18 cellular contexts compared by ENCODE assay signal in the genomic region with DNA sequence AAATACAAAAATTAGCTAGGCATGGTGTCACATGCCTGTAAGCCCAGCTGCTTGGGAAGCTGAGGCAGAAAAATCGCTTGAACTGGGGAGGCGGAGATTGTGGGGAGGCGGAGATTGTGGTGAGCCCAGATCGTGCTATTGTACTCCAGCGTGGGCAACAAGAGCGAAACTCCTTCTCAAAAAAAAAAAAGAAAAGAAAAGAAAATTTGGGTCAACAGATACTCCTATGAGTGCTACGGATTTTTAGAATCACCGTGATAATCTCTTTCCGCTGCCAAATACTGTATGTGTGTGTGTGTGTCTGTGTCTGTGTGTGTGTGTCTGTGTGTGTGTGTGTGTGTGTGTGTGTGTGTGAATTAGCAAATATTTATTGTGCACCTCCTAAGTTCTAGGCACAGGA.
DNase-seq lines count a peak whose midpoint lies in the region; ATAC-seq and TF ChIP-seq lines count a peak whose summit lies in the region.
"Had no signal": no experiment of that assay in that cellular context is flagged by ENCODE, and none has a peak within 500 bp of the region (broad histone marks: within the 10 kb centered on the region; RNA-seq: fewer than 3 reads in every experiment).

No MANE protein-coding gene starts in this region.

- POLR2A ChIA-PET in activated CD4-positive, alpha-beta memory T cell treated with anti-CD3 and anti-CD28 coated beads for 36 hours (lab: Charles Lee) = interaction anchor here (0.8 to 1.3 kb wide), 2 partner anchors 38 to 64 kb away, joined by 3 to 4 read pairs; a partner anchor contains a TSS
- POLR2A ChIA-PET in HEK293T (lab: Yijun Ruan, JAX) = no interaction called here

- intact Hi-C loops in activated CD4-positive, alpha-beta memory T cell treated with anti-CD3 and anti-CD28 coated beads for 36 hours (cut with micrococcal nuclease) = loop anchor here (10.0 kb wide), 1 partner anchor 54 kb away; no protein-coding TSS in a partner anchor

- no peaks in the 10 kb centered on the region for H3K36me3 Mint-ChIP-seq in activated CD4-positive, alpha-beta memory T cell treated with anti-CD3 and anti-CD28 coated beads for 36 hours
- no peaks in the 10 kb centered on the region for H3K36me3 Mint-ChIP-seq in activated naive CD8-positive, alpha-beta T cell treated with anti-CD3 and anti-CD28 coated beads, Interleukin-2, amount 50 U/mL, for 24 hours (ENCODE audit: low read depth)
- no peaks in the 10 kb centered on the region for H3K36me3 Mint-ChIP-seq in mesothelial cell of epicardium

- no peak for TF ChIP-seq CTCF in mesothelial cell of epicardium (IDR thresholded peaks at IDR 0.05; ENCODE audit: unreplicated experiment)

- H3K27ac Mint-ChIP-seq in activated CD4-positive, alpha-beta memory T cell treated with anti-CD3 and anti-CD28 coated beads for 36 hours = peak overlapping the region; percentile 65
- H3K27ac Mint-ChIP-seq in activated naive CD8-positive, alpha-beta T cell treated with anti-CD3 and anti-CD28 coated beads, Interleukin-2, amount 50 U/mL, for 24 hours = peak overlapping the region; percentile 60
- no peak overlapping the region for H3K27ac Mint-ChIP-seq in mesothelial cell of epicardium
- H3K27ac Mint-ChIP-seq: dendritic cell treated with granulocyte-macrophage colony-stimulating factor and Interleukin-4, amounts not matched to agents 40 ng/mL and 50 ng/mL, for 4 days had no signal

- H3K9me3 Mint-ChIP-seq in activated CD4-positive, alpha-beta memory T cell treated with anti-CD3 and anti-CD28 coated beads for 36 hours = no peaks in the 10 kb centered on the region
- H3K9me3 Mint-ChIP-seq in activated naive CD8-positive, alpha-beta T cell treated with anti-CD3 and anti-CD28 coated beads, Interleukin-2, amount 50 U/mL, for 24 hours = no peaks in the 10 kb centered on the region
- H3K9me3 Mint-ChIP-seq in mesothelial cell of epicardium = peaks cover 4% of the 10 kb centered on the region
- H3K9me3 Mint-ChIP-seq: dendritic cell treated with granulocyte-macrophage colony-stimulating factor and Interleukin-4, amounts not matched to agents 40 ng/mL and 50 ng/mL, for 4 days had no signal

- no peak overlapping the region for H3K4me3 Mint-ChIP-seq in activated CD4-positive, alpha-beta memory T cell treated with anti-CD3 and anti-CD28 coated beads for 36 hours
- no peak overlapping the region for H3K4me3 Mint-ChIP-seq in activated naive CD8-positive, alpha-beta T cell treated with anti-CD3 and anti-CD28 coated beads, Interleukin-2, amount 50 U/mL, for 24 hours
- no peak overlapping the region for H3K4me3 Mint-ChIP-seq in mesothelial cell of epicardium
- H3K4me3 Mint-ChIP-seq: dendritic cell treated with granulocyte-macrophage colony-stimulating factor and Interleukin-4, amounts not matched to agents 40 ng/mL and 50 ng/mL, for 4 days had no signal

- CTCF ChIA-PET in activated CD4-positive, alpha-beta memory T cell treated with anti-CD3 and anti-CD28 coated beads for 36 hours (lab: Charles Lee) = no interaction called here
- CTCF ChIA-PET in HEK293T (lab: Yijun Ruan, JAX) = interaction anchor here (0.7 kb wide), 1 partner anchor 60 kb away, joined by 4 read pairs; no protein-coding TSS in a partner anchor

- peak; percentile 42 to 49 for DNase-seq in activated CD4-positive, alpha-beta T cell treated with anti-CD3 and anti-CD28 coated beads for 4 hours
- DNase-seq in activated CD4-positive, alpha-beta T cell treated with anti-CD3 and anti-CD28 coated beads for 1 hour = no peak
- peak; percentile 70 for DNase-seq in activated CD4-positive, alpha-beta memory T cell treated with anti-CD3 and anti-CD28 coated beads for 36 hours
- DNase-seq in activated naive CD8-positive, alpha-beta T cell treated with anti-CD3 and anti-CD28 coated beads, Interleukin-2, amount 50 U/mL, for 24 hours = peak; percentile 39
- peak; percentile 48 for DNase-seq in stimulated activated CD8-positive, alpha-beta memory T cell treated with anti-CD3 and anti-CD28 coated beads, Interleukin-4, amount 100 ng/mL, for 48 hours
- DNase-seq in mesothelial cell of epicardium (ENCODE audit: low spot score in 2 of 2, unreplicated experiment in 2 of 2) (no peak), HEK293T (ENCODE audit: extremely low spot score) (no peak)
- no peak for DNase-seq in effector CD4-positive, alpha-beta T cell
- DNase-seq: 8988T, EL, foreskin fibroblast, hypothalamus, NCI-H1105 treated with DMSO at 0.1 percent for 48 hours, NCI-H526 treated with DMSO at 0.1 percent for 48 hours, right cardiac atrium, substantia nigra had no signal

- peaks cover 26% of the 10 kb centered on the region for H3K4me1 Mint-ChIP-seq in activated CD4-positive, alpha-beta memory T cell treated with anti-CD3 and anti-CD28 coated beads for 36 hours (ENCODE audit: low read depth)
- H3K4me1 Mint-ChIP-seq in activated naive CD8-positive, alpha-beta T cell treated with anti-CD3 and anti-CD28 coated beads, Interleukin-2, amount 50 U/mL, for 24 hours = peaks cover 33% of the 10 kb centered on the region
- H3K4me1 Mint-ChIP-seq in mesothelial cell of epicardium = peaks cover 4% of the 10 kb centered on the region

- peak; percentile 12 for ATAC-seq in activated naive CD8-positive, alpha-beta T cell treated with anti-CD3 and anti-CD28 coated beads, Interleukin-2, amount 50 U/mL, for 24 hours
- ATAC-seq: right cardiac atrium, Right ventricle myocardium inferior had no signal

- H3K27me3 Mint-ChIP-seq in activated CD4-positive, alpha-beta memory T cell treated with anti-CD3 and anti-CD28 coated beads for 36 hours = no peaks in the 10 kb centered on the region
- H3K27me3 Mint-ChIP-seq in activated naive CD8-positive, alpha-beta T cell treated with anti-CD3 and anti-CD28 coated beads, Interleukin-2, amount 50 U/mL, for 24 hours = no peaks in the 10 kb centered on the region
- no peaks in the 10 kb centered on the region for H3K27me3 Mint-ChIP-seq in mesothelial cell of epicardium (ENCODE audit: low read depth)
- H3K27me3 Mint-ChIP-seq: dendritic cell treated with granulocyte-macrophage colony-stimulating factor and Interleukin-4, amounts not matched to agents 40 ng/mL and 50 ng/mL, for 4 days had no signal

TF ChIP-seq in HEK293T, 16 proteins besides CTCF, POLR2A, EP300 and RAD21:
- TF ChIP-seq FOXK2 (IDR thresholded peaks at IDR 0.05) = no peak
- TF ChIP-seq LEF1 (IDR thresholded peaks at IDR 0.05; ENCODE audit: borderline replicate concordance) = no peak
- TF ChIP-seq HDGF (IDR thresholded peaks at IDR 0.05; ENCODE audit: borderline replicate concordance) = no peak
- no peak for TF ChIP-seq BHLHE40 (IDR thresholded peaks at IDR 0.05; ENCODE audit: borderline replicate concordance)
- no peak for TF ChIP-seq L3MBTL2 (conservative IDR thresholded peaks at IDR 0.05)
- TF ChIP-seq ARNT (IDR thresholded peaks at IDR 0.05) = no peak
- no peak for TF ChIP-seq ZNF384 (IDR thresholded peaks at IDR 0.05)
- TF ChIP-seq, protein P1, sequence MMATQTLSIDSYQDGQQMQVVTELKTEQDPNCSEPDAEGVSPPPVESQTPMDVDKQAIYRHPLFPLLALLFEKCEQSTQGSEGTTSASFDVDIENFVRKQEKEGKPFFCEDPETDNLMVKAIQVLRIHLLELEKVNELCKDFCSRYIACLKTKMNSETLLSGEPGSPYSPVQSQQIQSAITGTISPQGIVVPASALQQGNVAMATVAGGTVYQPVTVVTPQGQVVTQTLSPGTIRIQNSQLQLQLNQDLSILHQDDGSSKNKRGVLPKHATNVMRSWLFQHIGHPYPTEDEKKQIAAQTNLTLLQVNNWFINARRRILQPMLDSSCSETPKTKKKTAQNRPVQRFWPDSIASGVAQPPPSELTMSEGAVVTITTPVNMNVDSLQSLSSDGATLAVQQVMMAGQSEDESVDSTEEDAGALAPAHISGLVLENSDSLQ (IDR thresholded peaks at IDR 0.05) = no peak
- TF ChIP-seq TARDBP (IDR thresholded peaks at IDR 0.05) = no peak
- TF ChIP-seq FOXM1 (IDR thresholded peaks at IDR 0.05; ENCODE audit: borderline replicate concordance) = no peak
- no peak for TF ChIP-seq CTBP1 (IDR thresholded peaks at IDR 0.05; ENCODE audit: borderline replicate concordance)

Comparison
In these comparisons a context has a peak if more than half of its experiments do, and no peak if none do; other contexts are left out.
1. DNase-seq: peak in activated CD4-positive, alpha-beta T cell treated with anti-CD3 and anti-CD28 coated beads for 4 hours (2 of 2), activated CD4-positive, alpha-beta memory T cell treated with anti-CD3 and anti-CD28 coated beads for 36 hours (single experiment), activated naive CD8-positive, alpha-beta T cell treated with anti-CD3 and anti-CD28 coated beads, Interleukin-2, amount 50 U/mL, for 24 hours (single experiment) and stimulated activated CD8-positive, alpha-beta memory T cell treated with anti-CD3 and anti-CD28 coated beads, Interleukin-4, amount 100 ng/mL, for 48 hours (single experiment); none in activated CD4-positive, alpha-beta T cell treated with anti-CD3 and anti-CD28 coated beads for 1 hour (single experiment), mesothelial cell of epicardium (0 of 2), HEK293T (single experiment) and effector CD4-positive, alpha-beta T cell (single experiment).